ENCODE assay signal across 1 cellular context in the genomic region with DNA sequence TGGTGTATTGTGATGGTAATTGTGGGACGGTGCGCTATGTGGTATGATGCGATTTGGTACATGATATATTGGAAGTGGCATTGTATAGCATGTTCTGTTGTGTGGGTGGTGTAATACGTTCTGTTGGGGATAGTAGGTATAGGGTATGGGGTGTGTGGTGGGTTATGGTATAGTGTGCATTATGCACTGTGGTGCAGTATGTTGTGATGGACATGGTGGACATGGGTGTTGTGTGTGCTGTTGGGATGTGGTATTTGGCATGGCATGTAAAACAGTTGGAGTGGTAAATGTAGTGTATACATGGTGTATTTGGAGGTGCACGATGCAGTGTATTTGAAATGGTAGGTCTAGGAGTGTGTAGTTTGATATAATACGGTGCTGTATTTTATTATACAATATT.
A peak's percentile ranks its signal among the peaks of the same experiment; 100 is the strongest.
TF ChIP-seq lines count a peak whose summit lies in the region.

No MANE protein-coding gene starts in this region.

TF ChIP-seq in HepG2, 621 proteins besides CTCF, POLR2A, EP300 and RAD21:
- TF ChIP-seq, protein P1, sequence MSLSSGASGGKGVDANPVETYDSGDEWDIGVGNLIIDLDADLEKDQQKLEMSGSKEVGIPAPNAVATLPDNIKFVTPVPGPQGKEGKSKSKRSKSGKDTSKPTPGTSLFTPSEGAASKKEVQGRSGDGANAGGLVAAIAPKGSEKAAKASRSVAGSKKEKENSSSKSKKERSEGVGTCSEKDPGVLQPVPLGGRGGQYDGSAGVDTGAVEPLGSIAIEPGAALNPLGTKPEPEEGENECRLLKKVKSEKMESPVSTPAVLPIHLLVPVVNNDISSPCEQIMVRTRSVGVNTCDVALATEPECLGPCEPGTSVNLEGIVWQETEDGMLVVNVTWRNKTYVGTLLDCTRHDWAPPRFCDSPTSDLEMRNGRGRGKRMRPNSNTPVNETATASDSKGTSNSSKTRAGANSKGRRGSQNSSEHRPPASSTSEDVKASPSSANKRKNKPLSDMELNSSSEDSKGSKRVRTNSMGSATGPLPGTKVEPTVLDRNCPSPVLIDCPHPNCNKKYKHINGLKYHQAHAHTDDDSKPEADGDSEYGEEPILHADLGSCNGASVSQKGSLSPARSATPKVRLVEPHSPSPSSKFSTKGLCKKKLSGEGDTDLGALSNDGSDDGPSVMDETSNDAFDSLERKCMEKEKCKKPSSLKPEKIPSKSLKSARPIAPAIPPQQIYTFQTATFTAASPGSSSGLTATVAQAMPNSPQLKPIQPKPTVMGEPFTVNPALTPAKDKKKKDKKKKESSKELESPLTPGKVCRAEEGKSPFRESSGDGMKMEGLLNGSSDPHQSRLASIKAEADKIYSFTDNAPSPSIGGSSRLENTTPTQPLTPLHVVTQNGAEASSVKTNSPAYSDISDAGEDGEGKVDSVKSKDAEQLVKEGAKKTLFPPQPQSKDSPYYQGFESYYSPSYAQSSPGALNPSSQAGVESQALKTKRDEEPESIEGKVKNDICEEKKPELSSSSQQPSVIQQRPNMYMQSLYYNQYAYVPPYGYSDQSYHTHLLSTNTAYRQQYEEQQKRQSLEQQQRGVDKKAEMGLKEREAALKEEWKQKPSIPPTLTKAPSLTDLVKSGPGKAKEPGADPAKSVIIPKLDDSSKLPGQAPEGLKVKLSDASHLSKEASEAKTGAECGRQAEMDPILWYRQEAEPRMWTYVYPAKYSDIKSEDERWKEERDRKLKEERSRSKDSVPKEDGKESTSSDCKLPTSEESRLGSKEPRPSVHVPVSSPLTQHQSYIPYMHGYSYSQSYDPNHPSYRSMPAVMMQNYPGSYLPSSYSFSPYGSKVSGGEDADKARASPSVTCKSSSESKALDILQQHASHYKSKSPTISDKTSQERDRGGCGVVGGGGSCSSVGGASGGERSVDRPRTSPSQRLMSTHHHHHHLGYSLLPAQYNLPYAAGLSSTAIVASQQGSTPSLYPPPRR (CRISPR knock-in tag; IDR thresholded peaks at IDR 0.05; ENCODE audit: borderline replicate concordance), result no peak
- TF ChIP-seq ZNF282 (IDR thresholded peaks at IDR 0.05; ENCODE audit: partially characterized antibody) (peak; percentile 51), MIXL1 (CRISPR knock-in tag; IDR thresholded peaks at IDR 0.05) (no peak), MNT (IDR thresholded peaks at IDR 0.05) (0 out of 2 replicates have a peak, but pooled peaks have one; percentile 14), PRDM4 (CRISPR knock-in tag; IDR thresholded peaks at IDR 0.05; ENCODE audit: borderline replicate concordance) (no peak), KDM2A (CRISPR knock-in tag; IDR thresholded peaks at IDR 0.05; ENCODE audit: borderline replicate concordance, low read depth) (no peak), XRCC5 (optimal IDR thresholded peaks at IDR 0.05; ENCODE audit: low read length) (no peak), IKZF1 (IDR thresholded peaks at IDR 0.05) (0 out of 2 replicates have a peak, but pooled peaks have one; percentile 55)
